ENCODE assay signal across 8 cellular contexts in genomic region chr19:21604351-21604926, GRCh38.
A peak's percentile ranks its signal among the peaks of the same experiment; 100 is the strongest.
DNase-seq lines count a peak whose midpoint lies in the region; ATAC-seq and TF ChIP-seq lines count a peak whose summit lies in the region.

No MANE protein-coding gene starts in this region.

- intact Hi-C loops in Caco-2 (cut with micrococcal nuclease; ENCODE audit: unreplicated experiment) (no loop called here), body of pancreas (cut with DNase I) (no loop called here), left colon (cut with DNase I, micrococcal nuclease) (no loop called here)

- no peaks in the 10 kb centered on the region for H3K27me3 Mint-ChIP-seq in Caco-2 (ENCODE audit: insufficient read depth, unreplicated experiment)

- POLR2A ChIA-PET in Caco-2 (lab: Charles Lee): no interaction called here

- H3K4me1 Mint-ChIP-seq in Caco-2 (ENCODE audit: low read depth, unreplicated experiment): no peaks in the 10 kb centered on the region

- ATAC-seq in body of pancreas (peak; percentile 66), left colon (peak; percentile 62), GM18868 (IDR thresholded peaks at IDR 0.05; ENCODE audit: unreplicated experiment) (no peak)

- 0 to 1% methylated on average over 4 of the region's 4 CpGs for WGBS in body of pancreas, 2 donors

- no TSS peak for BruUV-seq in Caco-2 (replicated peaks; lab: Mats Ljungman, UMichigan)

- H3K4me1 ChIP-seq in Caco-2 (no peaks in the 10 kb centered on the region), body of pancreas (peaks cover 63% of the 10 kb centered on the region), stomach smooth muscle (ENCODE audit: control insufficient read depth, insufficient read depth, low read length) (peaks cover 26% of the 10 kb centered on the region)

- CTCF ChIA-PET in Caco-2 (lab: Charles Lee): no interaction called here

- H3K36me3 Mint-ChIP-seq in Caco-2 (ENCODE audit: insufficient read depth, unreplicated experiment): no peaks in the 10 kb centered on the region

- H3K27ac ChIP-seq in body of pancreas: peak overlapping the region; percentile 55 to 87 (median 78)
- H3K27ac ChIP-seq in stomach smooth muscle (ENCODE audit: low read length): peak overlapping the region; percentile 62

- no peak for TF ChIP-seq CTCF in Caco-2 (IDR thresholded peaks at IDR 0.05; ENCODE audit: insufficient read depth in 1 of 2, low read depth in 1 of 2, low read length in 1 of 2, severe bottlenecking in 1 of 2, unreplicated experiment in 1 of 2)
- TF ChIP-seq CTCF in body of pancreas (IDR thresholded peaks at IDR 0.05): no peak

- no peak for DNase-seq in Caco-2
- DNase-seq in M059J (ENCODE audit: low read depth): peak; percentile 51
- peak in 2 of 4 donors; percentile 18 to 29 for DNase-seq in body of pancreas
- no peak for DNase-seq in left colon
- no peak for DNase-seq in amniotic stem cell (lab: John Stamatoyannopoulos, UW)
- DNase-seq in effector CD8-positive, alpha-beta T cell (lab: John Stamatoyannopoulos, UW): no peak

- H3K9me3 Mint-ChIP-seq in Caco-2 (ENCODE audit: unreplicated experiment): peaks cover 36% of the 10 kb centered on the region

- H3K36me3 ChIP-seq in Caco-2 (ENCODE audit: control insufficient read depth, insufficient read depth, low read length) (no peaks in the 10 kb centered on the region), body of pancreas (replicated peaks in 1 of 2; ENCODE audit: insufficient read depth in 1 of 2, low read depth in 2 of 2) (no peaks in the 10 kb centered on the region), stomach smooth muscle (ENCODE audit: control insufficient read depth in 2 of 2, insufficient read depth in 2 of 2, low read length in 2 of 2) (no peaks in the 10 kb centered on the region)

- TF ChIP-seq POLR2A in body of pancreas (IDR thresholded peaks at IDR 0.05): no peak

- H3K9ac ChIP-seq in stomach smooth muscle (ENCODE audit: low read length in 2 of 2): peak overlapping the region; percentile 58 to 78

- H3K27me3 ChIP-seq in Caco-2 (replicated peaks; ENCODE audit: control insufficient read depth, insufficient read depth, low read length): no peaks in the 10 kb centered on the region
- no peaks in the 10 kb centered on the region for H3K27me3 ChIP-seq in body of pancreas
- H3K27me3 ChIP-seq in stomach smooth muscle (ENCODE audit: control insufficient read depth in 1 of 2, insufficient read depth in 2 of 2, low read length in 2 of 2): no peaks in the 10 kb centered on the region

- no peak overlapping the region for H3K27ac Mint-ChIP-seq in Caco-2 (ENCODE audit: unreplicated experiment)

- H3K9me3 ChIP-seq in Caco-2: no peaks in the 10 kb centered on the region
- no peaks in the 10 kb centered on the region for H3K9me3 ChIP-seq in body of pancreas
- no peaks in the 10 kb centered on the region for H3K9me3 ChIP-seq in stomach smooth muscle (ENCODE audit: control insufficient read depth in 2 of 2, low read length in 2 of 2)

- H3K4me3 ChIP-seq in Caco-2 (ENCODE audit: low read depth, low read length) (no peak overlapping the region), body of pancreas (no peak overlapping the region), stomach smooth muscle (ENCODE audit: low read length in 2 of 2) (peak overlapping the region; percentile 57 to 77)

- H3K4me3 Mint-ChIP-seq in Caco-2 (ENCODE audit: unreplicated experiment): peak overlapping the region; percentile 33

Comparison
In these comparisons a context has a peak if more than half of its experiments do, and no peak if none do; other contexts are left out.
1. H3K4me3 ChIP-seq: peak in stomach smooth muscle (2 of 2); none in Caco-2 (single experiment) and body of pancreas (0 of 2).